1 cellular context compared by ENCODE assay signal in genomic region chr1:157138220-157139124, GRCh38.
TF ChIP-seq lines count a peak whose summit lies in the region.

TSS of gene ETV3 (minus strand) at chr1:157138395. CDS start at chr1:157136352, 2,043 bp downstream.

TF ChIP-seq in HepG2, 621 proteins besides CTCF, POLR2A, EP300 and RAD21 (continued from another document and continues in another):
- TF ChIP-seq ZNF512 (CRISPR knock-in tag; IDR thresholded peaks at IDR 0.05) (no peak), SALL2 (CRISPR knock-in tag; IDR thresholded peaks at IDR 0.05) (peak; percentile 45; the same call in 1 of the 2 replicates), ZNF577 (CRISPR knock-in tag; IDR thresholded peaks at IDR 0.05; ENCODE audit: borderline replicate concordance, low read depth) (no peak), ZNF121 (CRISPR knock-in tag; IDR thresholded peaks at IDR 0.05) (no peak), ELF1 (CRISPR knock-in tag; IDR thresholded peaks at IDR 0.05) (peak; percentile 78), GABPB1 (CRISPR knock-in tag; IDR thresholded peaks at IDR 0.05) (peak; percentile 94), JUND (CRISPR knock-in tag; IDR thresholded peaks at IDR 0.05) (peak; percentile 70; the same call in 1 of the 2 replicates), NFE2L1 (CRISPR knock-in tag; IDR thresholded peaks at IDR 0.05; ENCODE audit: borderline replicate concordance) (no peak), NFRKB (IDR thresholded peaks at IDR 0.05) (no peak), ZNF790 (CRISPR knock-in tag; IDR thresholded peaks at IDR 0.05; ENCODE audit: borderline replicate concordance) (peak; percentile 44; the same call in 1 of the 2 replicates), ZNF770 (CRISPR knock-in tag; IDR thresholded peaks at IDR 0.05) (0 out of 2 replicates have a peak, but pooled peaks have one; percentile 51), GATAD1 (CRISPR knock-in tag; IDR thresholded peaks at IDR 0.05) (peak; percentile 82), ETS1 (CRISPR knock-in tag; IDR thresholded peaks at IDR 0.05) (no peak), ZNF343 (CRISPR knock-in tag; IDR thresholded peaks at IDR 0.05) (no peak; the same call in 1 of the 2 replicates), HNF4G (IDR thresholded peaks at IDR 0.05; ENCODE audit: borderline replicate concordance, low read depth, low read length) (no peak), HNF4G (CRISPR knock-in tag; IDR thresholded peaks at IDR 0.05; ENCODE audit: borderline replicate concordance, low read depth) (peak; percentile 77), ZFX (CRISPR knock-in tag; IDR thresholded peaks at IDR 0.05; ENCODE audit: low read depth) (peak; percentile 98), THAP7 (CRISPR knock-in tag; IDR thresholded peaks at IDR 0.05) (no peak), ARNTL (CRISPR knock-in tag; IDR thresholded peaks at IDR 0.05) (no peak; the same call in 1 of the 2 replicates), SPEN (CRISPR knock-in tag; IDR thresholded peaks at IDR 0.05; ENCODE audit: low read depth) (peak; percentile 97), SRSF4 (IDR thresholded peaks at IDR 0.05; ENCODE audit: low read depth, low read length, poor library complexity, severe bottlenecking) (no peak), ZFAT (CRISPR knock-in tag; conservative IDR thresholded peaks at IDR 0.05) (no peak), ZSCAN29 (CRISPR knock-in tag; conservative IDR thresholded peaks at IDR 0.05) (no peak), ZNF333 (CRISPR knock-in tag; IDR thresholded peaks at IDR 0.05; ENCODE audit: borderline replicate concordance) (peak; percentile 42; the same call in 1 of the 2 replicates), ELF3 (CRISPR knock-in tag; IDR thresholded peaks at IDR 0.05) (peak; percentile 62; the same call in 1 of the 2 replicates), E2F5 (CRISPR knock-in tag; conservative IDR thresholded peaks at IDR 0.05) (no peak), IRF2 (CRISPR knock-in tag; IDR thresholded peaks at IDR 0.05) (peak; percentile 43; the same call in 1 of the 2 replicates), ZNF605 (CRISPR knock-in tag; IDR thresholded peaks at IDR 0.05) (peak; percentile 77), ZNF34 (CRISPR knock-in tag; IDR thresholded peaks at IDR 0.05; ENCODE audit: borderline replicate concordance) (no peak), ZNF749 (CRISPR knock-in tag; IDR thresholded peaks at IDR 0.05; ENCODE audit: borderline replicate concordance) (peak; percentile 62; the same call in 1 of the 2 replicates), DMAP1 (CRISPR knock-in tag; IDR thresholded peaks at IDR 0.05) (peak; percentile 35; the same call in 1 of the 2 replicates), FOXK2 (IDR thresholded peaks at IDR 0.05) (no peak), AHR (CRISPR knock-in tag; IDR thresholded peaks at IDR 0.05) (no peak), KDM2A (CRISPR knock-in tag; IDR thresholded peaks at IDR 0.05; ENCODE audit: borderline replicate concordance, low read depth) (peak; percentile 79), MXI1 (IDR thresholded peaks at IDR 0.05; ENCODE audit: borderline replicate concordance, low read depth, low read length) (peak; percentile 63; the same call in 1 of the 3 replicates), SAFB2 (CRISPR knock-in tag; IDR thresholded peaks at IDR 0.05; ENCODE audit: borderline replicate concordance, low read depth) (peak; percentile 91), STAG1 (CRISPR knock-in tag; IDR thresholded peaks at IDR 0.05) (no peak), SMC3 (IDR thresholded peaks at IDR 0.05; ENCODE audit: low read length) (no peak), SAP130 (CRISPR knock-in tag; IDR thresholded peaks at IDR 0.05; ENCODE audit: low read depth) (peak; percentile 91), ZNF296 (CRISPR knock-in tag; conservative IDR thresholded peaks at IDR 0.05) (0 out of 2 replicates have a peak, but pooled peaks have one; percentile 41), GATA4 (IDR thresholded peaks at IDR 0.05; ENCODE audit: borderline replicate concordance, low read depth) (0 out of 2 replicates have a peak, but pooled peaks have one; percentile 11), ZNF557 (CRISPR knock-in tag; IDR thresholded peaks at IDR 0.05) (no peak; the same call in 1 of the 2 replicates), ZNF543 (CRISPR knock-in tag; IDR thresholded peaks at IDR 0.05) (no peak), ZNF776 (CRISPR knock-in tag; IDR thresholded peaks at IDR 0.05) (peak; percentile 83; the same call in 1 of the 2 replicates)
- TF ChIP-seq, protein P1, sequence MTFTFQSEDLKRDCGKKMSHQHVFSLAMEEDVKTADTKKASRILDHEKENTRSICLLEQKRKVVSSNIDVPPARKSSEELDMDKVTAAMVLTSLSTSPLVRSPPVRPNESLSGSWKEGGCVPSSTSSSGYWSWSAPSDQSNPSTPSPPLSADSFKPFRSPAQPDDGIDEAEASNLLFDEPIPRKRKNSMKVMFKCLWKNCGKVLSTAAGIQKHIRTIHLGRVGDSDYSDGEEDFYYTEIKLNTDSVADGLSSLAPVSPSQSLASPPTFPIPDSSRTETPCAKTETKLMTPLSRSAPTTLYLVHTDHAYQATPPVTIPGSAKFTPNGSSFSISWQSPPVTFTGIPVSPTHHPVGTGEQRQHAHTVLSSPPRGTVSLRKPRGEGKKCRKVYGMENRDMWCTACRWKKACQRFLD (CRISPR knock-in tag; IDR thresholded peaks at IDR 0.05; ENCODE audit: borderline replicate concordance): no peak
- TF ChIP-seq, protein P2, sequence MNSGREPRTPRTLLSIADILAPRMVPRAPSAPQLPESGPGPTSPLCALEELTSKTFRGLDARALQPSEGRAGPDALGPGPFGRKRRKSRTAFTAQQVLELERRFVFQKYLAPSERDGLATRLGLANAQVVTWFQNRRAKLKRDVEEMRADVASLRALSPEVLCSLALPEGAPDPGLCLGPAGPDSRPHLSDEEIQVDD (CRISPR knock-in tag; IDR thresholded peaks at IDR 0.05; ENCODE audit: borderline replicate concordance): peak; percentile 54; the same call in 1 of the 2 replicates
- TF ChIP-seq, protein P3, sequence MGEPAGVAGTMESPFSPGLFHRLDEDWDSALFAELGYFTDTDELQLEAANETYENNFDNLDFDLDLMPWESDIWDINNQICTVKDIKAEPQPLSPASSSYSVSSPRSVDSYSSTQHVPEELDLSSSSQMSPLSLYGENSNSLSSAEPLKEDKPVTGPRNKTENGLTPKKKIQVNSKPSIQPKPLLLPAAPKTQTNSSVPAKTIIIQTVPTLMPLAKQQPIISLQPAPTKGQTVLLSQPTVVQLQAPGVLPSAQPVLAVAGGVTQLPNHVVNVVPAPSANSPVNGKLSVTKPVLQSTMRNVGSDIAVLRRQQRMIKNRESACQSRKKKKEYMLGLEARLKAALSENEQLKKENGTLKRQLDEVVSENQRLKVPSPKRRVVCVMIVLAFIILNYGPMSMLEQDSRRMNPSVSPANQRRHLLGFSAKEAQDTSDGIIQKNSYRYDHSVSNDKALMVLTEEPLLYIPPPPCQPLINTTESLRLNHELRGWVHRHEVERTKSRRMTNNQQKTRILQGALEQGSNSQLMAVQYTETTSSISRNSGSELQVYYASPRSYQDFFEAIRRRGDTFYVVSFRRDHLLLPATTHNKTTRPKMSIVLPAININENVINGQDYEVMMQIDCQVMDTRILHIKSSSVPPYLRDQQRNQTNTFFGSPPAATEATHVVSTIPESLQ (CRISPR knock-in tag; conservative IDR thresholded peaks at IDR 0.05): no peak
- TF ChIP-seq, protein P4, sequence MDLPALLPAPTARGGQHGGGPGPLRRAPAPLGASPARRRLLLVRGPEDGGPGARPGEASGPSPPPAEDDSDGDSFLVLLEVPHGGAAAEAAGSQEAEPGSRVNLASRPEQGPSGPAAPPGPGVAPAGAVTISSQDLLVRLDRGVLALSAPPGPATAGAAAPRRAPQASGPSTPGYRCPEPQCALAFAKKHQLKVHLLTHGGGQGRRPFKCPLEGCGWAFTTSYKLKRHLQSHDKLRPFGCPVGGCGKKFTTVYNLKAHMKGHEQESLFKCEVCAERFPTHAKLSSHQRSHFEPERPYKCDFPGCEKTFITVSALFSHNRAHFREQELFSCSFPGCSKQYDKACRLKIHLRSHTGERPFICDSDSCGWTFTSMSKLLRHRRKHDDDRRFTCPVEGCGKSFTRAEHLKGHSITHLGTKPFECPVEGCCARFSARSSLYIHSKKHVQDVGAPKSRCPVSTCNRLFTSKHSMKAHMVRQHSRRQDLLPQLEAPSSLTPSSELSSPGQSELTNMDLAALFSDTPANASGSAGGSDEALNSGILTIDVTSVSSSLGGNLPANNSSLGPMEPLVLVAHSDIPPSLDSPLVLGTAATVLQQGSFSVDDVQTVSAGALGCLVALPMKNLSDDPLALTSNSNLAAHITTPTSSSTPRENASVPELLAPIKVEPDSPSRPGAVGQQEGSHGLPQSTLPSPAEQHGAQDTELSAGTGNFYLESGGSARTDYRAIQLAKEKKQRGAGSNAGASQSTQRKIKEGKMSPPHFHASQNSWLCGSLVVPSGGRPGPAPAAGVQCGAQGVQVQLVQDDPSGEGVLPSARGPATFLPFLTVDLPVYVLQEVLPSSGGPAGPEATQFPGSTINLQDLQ (CRISPR knock-in tag; IDR thresholded peaks at IDR 0.05): peak; percentile 79; the same call in 1 of the 2 replicates
- TF ChIP-seq, protein P5, sequence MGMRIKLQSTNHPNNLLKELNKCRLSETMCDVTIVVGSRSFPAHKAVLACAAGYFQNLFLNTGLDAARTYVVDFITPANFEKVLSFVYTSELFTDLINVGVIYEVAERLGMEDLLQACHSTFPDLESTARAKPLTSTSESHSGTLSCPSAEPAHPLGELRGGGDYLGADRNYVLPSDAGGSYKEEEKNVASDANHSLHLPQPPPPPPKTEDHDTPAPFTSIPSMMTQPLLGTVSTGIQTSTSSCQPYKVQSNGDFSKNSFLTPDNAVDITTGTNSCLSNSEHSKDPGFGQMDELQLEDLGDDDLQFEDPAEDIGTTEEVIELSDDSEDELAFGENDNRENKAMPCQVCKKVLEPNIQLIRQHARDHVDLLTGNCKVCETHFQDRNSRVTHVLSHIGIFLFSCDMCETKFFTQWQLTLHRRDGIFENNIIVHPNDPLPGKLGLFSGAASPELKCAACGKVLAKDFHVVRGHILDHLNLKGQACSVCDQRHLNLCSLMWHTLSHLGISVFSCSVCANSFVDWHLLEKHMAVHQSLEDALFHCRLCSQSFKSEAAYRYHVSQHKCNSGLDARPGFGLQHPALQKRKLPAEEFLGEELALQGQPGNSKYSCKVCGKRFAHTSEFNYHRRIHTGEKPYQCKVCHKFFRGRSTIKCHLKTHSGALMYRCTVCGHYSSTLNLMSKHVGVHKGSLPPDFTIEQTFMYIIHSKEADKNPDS (CRISPR knock-in tag; IDR thresholded peaks at IDR 0.05): peak; percentile 78; the same call in 1 of the 2 replicates
- TF ChIP-seq, protein P6, sequence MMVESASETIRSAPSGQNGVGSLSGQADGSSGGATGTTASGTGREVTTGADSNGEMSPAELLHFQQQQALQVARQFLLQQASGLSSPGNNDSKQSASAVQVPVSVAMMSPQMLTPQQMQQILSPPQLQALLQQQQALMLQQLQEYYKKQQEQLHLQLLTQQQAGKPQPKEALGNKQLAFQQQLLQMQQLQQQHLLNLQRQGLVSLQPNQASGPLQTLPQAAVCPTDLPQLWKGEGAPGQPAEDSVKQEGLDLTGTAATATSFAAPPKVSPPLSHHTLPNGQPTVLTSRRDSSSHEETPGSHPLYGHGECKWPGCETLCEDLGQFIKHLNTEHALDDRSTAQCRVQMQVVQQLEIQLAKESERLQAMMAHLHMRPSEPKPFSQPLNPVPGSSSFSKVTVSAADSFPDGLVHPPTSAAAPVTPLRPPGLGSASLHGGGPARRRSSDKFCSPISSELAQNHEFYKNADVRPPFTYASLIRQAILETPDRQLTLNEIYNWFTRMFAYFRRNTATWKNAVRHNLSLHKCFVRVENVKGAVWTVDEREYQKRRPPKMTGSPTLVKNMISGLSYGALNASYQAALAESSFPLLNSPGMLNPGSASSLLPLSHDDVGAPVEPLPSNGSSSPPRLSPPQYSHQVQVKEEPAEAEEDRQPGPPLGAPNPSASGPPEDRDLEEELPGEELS (CRISPR knock-in tag; IDR thresholded peaks at IDR 0.05): no peak
